In genomic region chr2:96928277-96928781, GRCh38 we compare ENCODE assay signal across 11 cellular contexts. TPM values are rescaled to one million over a fixed set of nuclear protein-coding genes. Genes with fewer than 3 reads are reported as not detected.
A peak's percentile ranks its signal among the peaks of the same experiment; 100 is the strongest.
DNase-seq lines count a peak whose midpoint lies in the region; ATAC-seq and TF ChIP-seq lines count a peak whose summit lies in the region.
"Had no signal": no experiment of that assay in that cellular context is flagged by ENCODE, and none has a peak within 500 bp of the region (broad histone marks: within the 10 kb centered on the region; RNA-seq: fewer than 3 reads in every experiment).

No MANE protein-coding gene starts in this region.

- TF ChIP-seq POLR2A in IMR-90 (IDR thresholded peaks at IDR 0.05; ENCODE audit: low read depth, low read length) (no peak), body of pancreas (IDR thresholded peaks at IDR 0.05) (no peak)

- no peak overlapping the region for H2BK15ac ChIP-seq in IMR-90 (ENCODE audit: low read depth, low read length)

- no peak overlapping the region for H2AK5ac ChIP-seq in IMR-90 (ENCODE audit: low read depth, low read length)

- H2AK9ac ChIP-seq in IMR-90 (replicated peaks; ENCODE audit: low read depth, low read length, poor library complexity) = peak overlapping the region; percentile 26

- no peak overlapping the region for H3K18ac ChIP-seq in IMR-90 (ENCODE audit: low read depth, low read length)

- no peaks in the 10 kb centered on the region for H3K79me1 ChIP-seq in IMR-90 (ENCODE audit: low read depth in 1 of 2, low read length in 2 of 2)

- H3K23ac ChIP-seq in IMR-90 (ENCODE audit: low read depth, low read length) = no peak overlapping the region; the same call in 1 of the 2 replicates

- H2AFZ ChIP-seq in IMR-90 (replicated peaks; ENCODE audit: low read length, poor library complexity) = no peak overlapping the region

- peaks cover 69% of the 10 kb centered on the region for H3K27me3 ChIP-seq in IMR-90 (ENCODE audit: control insufficient read depth, insufficient read depth, low read length)
- H3K27me3 ChIP-seq in body of pancreas = no peaks in the 10 kb centered on the region
- no peaks in the 10 kb centered on the region for H3K27me3 ChIP-seq in layer of hippocampus (ENCODE audit: control insufficient read depth, insufficient read depth, low read length)

- CTCF ChIA-PET in IMR-90 (lab: Yijun Ruan, JAX) = interaction anchor here (0.9 kb wide), 1 partner anchor 71 kb away, joined by 3 read pairs; the partner anchor contains the start of gene ANKRD39

- H3K9me3 Mint-ChIP-seq in natural killer cell treated with Interleukin-12 subunit alpha and Interleukin-12 subunit beta and Interleukin-15 and Interleukin-18, amount 100 ng/mL, for 72 hours = no peaks in the 10 kb centered on the region
- no peaks in the 10 kb centered on the region for H3K9me3 Mint-ChIP-seq in activated naive CD8-positive, alpha-beta T cell treated with anti-CD3 and anti-CD28 coated beads for 36 hours
- H3K9me3 Mint-ChIP-seq: activated T-cell treated with anti-CD3 and anti-CD28 coated beads, Interleukin-2, amount 50 U/mL, for 72 hours; memory B cell had no signal

- H3K36me3 ChIP-seq in IMR-90 (ENCODE audit: control insufficient read depth, insufficient read depth, low read length) (no peaks in the 10 kb centered on the region), body of pancreas (replicated peaks in 1 of 2; ENCODE audit: insufficient read depth in 1 of 2, low read depth in 2 of 2) (no peaks in the 10 kb centered on the region)

- no peak overlapping the region for H4K5ac ChIP-seq in IMR-90 (ENCODE audit: low read depth, low read length)

- no peak overlapping the region for H2BK120ac ChIP-seq in IMR-90 (ENCODE audit: low read depth, low read length)

- no peak overlapping the region for H3K4me3 Mint-ChIP-seq in natural killer cell treated with Interleukin-12 subunit alpha and Interleukin-12 subunit beta and Interleukin-15 and Interleukin-18, amount 100 ng/mL, for 72 hours
- H3K4me3 Mint-ChIP-seq in activated naive CD8-positive, alpha-beta T cell treated with anti-CD3 and anti-CD28 coated beads for 36 hours = no peak overlapping the region
- H3K4me3 Mint-ChIP-seq: activated T-cell treated with anti-CD3 and anti-CD28 coated beads, Interleukin-2, amount 50 U/mL, for 72 hours; memory B cell; T-helper 17 cell had no signal

- H3K4me2 ChIP-seq in IMR-90 (ENCODE audit: low read depth, low read length) = no peak overlapping the region

- no peak for ATAC-seq in IMR-90 (ENCODE audit: low read depth)
- ATAC-seq in body of pancreas = peak; percentile 48
- ATAC-seq in natural killer cell treated with Interleukin-12 subunit alpha and Interleukin-12 subunit beta and Interleukin-15 and Interleukin-18, amount 100 ng/mL, for 72 hours = no peak
- ATAC-seq: activated T-cell treated with anti-CD3 and anti-CD28 coated beads, Interleukin-2, amount 50 U/mL, for 72 hours; T-helper 17 cell had no signal

- H3K4me1 Mint-ChIP-seq in natural killer cell treated with Interleukin-12 subunit alpha and Interleukin-12 subunit beta and Interleukin-15 and Interleukin-18, amount 100 ng/mL, for 72 hours (ENCODE audit: low read depth in 2 of 2) = peaks cover 15 to 18% of the 10 kb centered on the region in 2 donors
- peaks cover 25% of the 10 kb centered on the region for H3K4me1 Mint-ChIP-seq in activated naive CD8-positive, alpha-beta T cell treated with anti-CD3 and anti-CD28 coated beads for 36 hours
- H3K4me1 Mint-ChIP-seq: memory B cell had no signal

- dilution Hi-C loops in IMR-90 (cut with HindIII; ENCODE audit: low sequenced_read_pairs, unreplicated experiment) = no loop called here

- H3K9me3 ChIP-seq in IMR-90 (ENCODE audit: control insufficient read depth, insufficient read depth, low read length) (no peaks in the 10 kb centered on the region), body of pancreas (no peaks in the 10 kb centered on the region)

- no peak overlapping the region for H3K9ac ChIP-seq in IMR-90 (ENCODE audit: low read depth, low read length)

- intact Hi-C loops in IMR-90 (cut with micrococcal nuclease) = no loop called here
- intact Hi-C loops in body of pancreas (cut with DNase I) = no loop called here

- H3K27me3 Mint-ChIP-seq in natural killer cell treated with Interleukin-12 subunit alpha and Interleukin-12 subunit beta and Interleukin-15 and Interleukin-18, amount 100 ng/mL, for 72 hours = no peaks in the 10 kb centered on the region
- no peaks in the 10 kb centered on the region for H3K27me3 Mint-ChIP-seq in activated naive CD8-positive, alpha-beta T cell treated with anti-CD3 and anti-CD28 coated beads for 36 hours
- H3K27me3 Mint-ChIP-seq: T-helper 17 cell had no signal

- no peak overlapping the region for H3K4ac ChIP-seq in IMR-90 (ENCODE audit: low read depth, low read length)

- no peak overlapping the region; the same call in 1 of the 2 replicates for H3K14ac ChIP-seq in IMR-90 (replicated peaks; ENCODE audit: low read depth, low read length)

- POLR2A ChIA-PET in IMR-90 (lab: Charles Lee; ENCODE audit: unreplicated experiment) = no interaction called here

- no peak overlapping the region for H4K8ac ChIP-seq in IMR-90 (ENCODE audit: low read depth in 2 of 2, low read length in 2 of 2)

- H3K27ac ChIP-seq in IMR-90 (ENCODE audit: insufficient read depth, low read length) (no peak overlapping the region), body of pancreas (no peak overlapping the region), layer of hippocampus (ENCODE audit: low read depth, low read length) (peak overlapping the region; percentile 93)

- 27% methylated on average over 5 of the region's 12 CpGs; no CpG with 5 or more reads in 1 of the 2 experiments for WGBS in IMR-90 (ENCODE audit: extremely low coverage in 2 of 2, insufficient read length in 1 of 2), 2 experiments
- 43 to 51% methylated on average over 12 of the region's 12 CpGs for WGBS in body of pancreas, 2 donors

- TF ChIP-seq CTCF in IMR-90 (conservative IDR thresholded peaks at IDR 0.05; ENCODE audit: low read depth, low read length) = no peak
- no peak for TF ChIP-seq CTCF in body of pancreas (IDR thresholded peaks at IDR 0.05)

- H3K4me1 ChIP-seq in IMR-90 (ENCODE audit: control insufficient read depth, insufficient read depth, low read length) (no peaks in the 10 kb centered on the region), body of pancreas (peaks cover 3% of the 10 kb centered on the region)

- no peaks in the 10 kb centered on the region for H3K36me3 Mint-ChIP-seq in natural killer cell treated with Interleukin-12 subunit alpha and Interleukin-12 subunit beta and Interleukin-15 and Interleukin-18, amount 100 ng/mL, for 72 hours
- H3K36me3 Mint-ChIP-seq in activated naive CD8-positive, alpha-beta T cell treated with anti-CD3 and anti-CD28 coated beads for 36 hours = no peaks in the 10 kb centered on the region
- H3K36me3 Mint-ChIP-seq: memory B cell had no signal

- H2BK20ac ChIP-seq in IMR-90 (ENCODE audit: low read depth, low read length) = no peak overlapping the region

- H3K4me3 ChIP-seq in IMR-90 (ENCODE audit: insufficient read depth, low read depth, low read length) (no peak overlapping the region), body of pancreas (no peak overlapping the region)

- DNase-seq in IMR-90 = no peak
- DNase-seq in body of pancreas = peak in 1 of 4 donors; percentile 22
- peak; percentile 37 for DNase-seq in stromal cell of bone marrow (ENCODE audit: low read depth)
- no peak for DNase-seq in natural killer cell treated with Interleukin-12 subunit alpha and Interleukin-12 subunit beta and Interleukin-15 and Interleukin-18, amount 100 ng/mL, for 72 hours (ENCODE audit: low spot score)
- DNase-seq in stimulated activated CD8-positive, alpha-beta memory T cell treated with anti-CD3 and anti-CD28 coated beads, Interleukin-4, amount 100 ng/mL, for 48 hours = no peak
- no peak for DNase-seq in NCI-H1092 (lab: John Stamatoyannopoulos, UW)
- DNase-seq in activated naive CD8-positive, alpha-beta T cell treated with anti-CD3 and anti-CD28 coated beads for 36 hours = no peak
- DNase-seq: activated T-cell treated with anti-CD3 and anti-CD28 coated beads, Interleukin-2, amount 50 U/mL, for 72 hours; T-helper 17 cell had no signal

- no TSS peak for BruUV-seq in IMR-90 (replicated peaks; lab: Mats Ljungman, UMichigan)

- no peak overlapping the region for H2BK5ac ChIP-seq in IMR-90 (ENCODE audit: low read depth, low read length, poor library complexity, severe bottlenecking)

- no peaks in the 10 kb centered on the region; the same call in 1 of the 2 replicates for H4K20me1 ChIP-seq in IMR-90 (ENCODE audit: insufficient read depth, low read length)

- no peaks in the 10 kb centered on the region for H3K9me1 ChIP-seq in IMR-90 (ENCODE audit: insufficient read depth, low read length)

- no peak for TF ChIP-seq RAD21 in IMR-90 (IDR thresholded peaks at IDR 0.05; ENCODE audit: low read length)

- no peak overlapping the region for H3K27ac Mint-ChIP-seq in natural killer cell treated with Interleukin-12 subunit alpha and Interleukin-12 subunit beta and Interleukin-15 and Interleukin-18, amount 100 ng/mL, for 72 hours
- H3K27ac Mint-ChIP-seq in activated naive CD8-positive, alpha-beta T cell treated with anti-CD3 and anti-CD28 coated beads for 36 hours = no peak overlapping the region
- H3K27ac Mint-ChIP-seq: activated T-cell treated with anti-CD3 and anti-CD28 coated beads, Interleukin-2, amount 50 U/mL, for 72 hours; memory B cell; T-helper 17 cell had no signal

- no peak overlapping the region for H4K91ac ChIP-seq in IMR-90 (ENCODE audit: insufficient read depth, low read depth, low read length)

- no peak overlapping the region for H3K56ac ChIP-seq in IMR-90 (ENCODE audit: extremely low read depth, insufficient read depth, low read length)

- in situ Hi-C loops in IMR-90 (cut with MboI; ENCODE audit: low sequenced_read_pairs) = no loop called here

TF ChIP-seq in IMR-90, 13 proteins besides CTCF, POLR2A, EP300 and RAD21 (continues in another document):
- no peak for TF ChIP-seq MXI1 (IDR thresholded peaks at IDR 0.05; ENCODE audit: borderline replicate concordance, low read depth, low read length)
- no peak for TF ChIP-seq MAZ (IDR thresholded peaks at IDR 0.05; ENCODE audit: borderline replicate concordance, low read depth, low read length)

RNA-seq across cellular contexts. Expression of gene FAM178B, which starts 58.1 kb away (rescaled TPM):
- total RNA-seq in IMR-90 (2012; rRNA removed) (not detected in 2 replicates), body of pancreas (not detected)
- polyA plus RNA-seq in IMR-90 (2012; rRNA removed) = not detected in 2 replicates
- polyA plus RNA-seq in IMR-90 (2012; cell fraction: cytosol; rRNA removed) = not detected in 2 replicates
- polyA plus RNA-seq in IMR-90 (2012; cell fraction: nucleus; rRNA removed; ENCODE audit: low replicate concordance) = not detected in 2 replicates
- not detected for total RNA-seq in natural killer cell treated with Interleukin-12 subunit alpha and Interleukin-12 subunit beta and Interleukin-15 and Interleukin-18, amount 100 ng/mL, for 72 hours
- total RNA-seq in activated naive CD8-positive, alpha-beta T cell treated with anti-CD3 and anti-CD28 coated beads for 36 hours = under 1 TPM; 0.28 to 0.47 TPM
- total RNA-seq: T-helper 17 cell had no signal

RNA-seq across cellular contexts. Expression of gene SEMA4C, which starts 58.4 kb away (rescaled TPM):
- total RNA-seq in IMR-90 (2012; rRNA removed) = 13.3 and 15.8 TPM in 2 replicates
- 24.3 and 25.5 TPM in 2 replicates for polyA plus RNA-seq in IMR-90 (2012; rRNA removed)
- 15.1 and 22.2 TPM in 2 replicates for polyA plus RNA-seq in IMR-90 (2012; cell fraction: cytosol; rRNA removed)
- 38.1 and 86.4 TPM in 2 replicates for polyA plus RNA-seq in IMR-90 (2012; cell fraction: nucleus; rRNA removed; ENCODE audit: low replicate concordance)
- 10 to 100 TPM; 11.2 to 13.7 TPM for total RNA-seq in body of pancreas
- total RNA-seq in natural killer cell treated with Interleukin-12 subunit alpha and Interleukin-12 subunit beta and Interleukin-15 and Interleukin-18, amount 100 ng/mL, for 72 hours = 10 to 100 TPM; 17.0 to 18.0 TPM
- total RNA-seq in activated naive CD8-positive, alpha-beta T cell treated with anti-CD3 and anti-CD28 coated beads for 36 hours = 1 to 10 TPM; 5.9 to 8.3 TPM
